ENCODE assay signal across 17 cellular contexts in genomic region chr17:22703786-22704441, GRCh38.
DNase-seq lines count a peak whose midpoint lies in the region; ATAC-seq, FAIRE-seq and TF ChIP-seq lines count a peak whose summit lies in the region.
"Had no signal": no experiment of that assay in that cellular context is flagged by ENCODE, and none has a peak within 500 bp of the region (broad histone marks: within the 10 kb centered on the region; RNA-seq: fewer than 3 reads in every experiment).

No MANE protein-coding gene starts in this region.

- H3K27ac Mint-ChIP-seq in HFFc6 = no peak overlapping the region
- H3K27ac Mint-ChIP-seq in activated CD8-positive, alpha-beta memory T cell treated with anti-CD3 and anti-CD28 coated beads, Interleukin-2, amount 10 ng/mL, durations not matched to agents 7 days and 5 days = no peak overlapping the region
- H3K27ac Mint-ChIP-seq: T-helper 17 cell had no signal

- no peaks in the 10 kb centered on the region; the same call in none of the 2 replicates for H3K27me3 Mint-ChIP-seq in HFFc6 (ENCODE audit: insufficient read depth)
- no peaks in the 10 kb centered on the region for H3K27me3 Mint-ChIP-seq in activated CD8-positive, alpha-beta memory T cell treated with anti-CD3 and anti-CD28 coated beads, Interleukin-2, amount 10 ng/mL, durations not matched to agents 7 days and 5 days
- H3K27me3 Mint-ChIP-seq: central memory CD8-positive, alpha-beta T cell; T-helper 17 cell had no signal

- in situ Hi-C loops in HepG2 (cut with HindIII; ENCODE audit: extremely low pct_ligation_motif_present, low pct_unique_long_range_greater_than_20kb) = no loop called here

- no peaks in the 10 kb centered on the region for H3K36me3 ChIP-seq in HepG2 (replicated peaks in 1 of 2; ENCODE audit: control insufficient read depth in 1 of 2, insufficient read depth in 2 of 2, low read length in 2 of 2)
- H3K36me3 ChIP-seq: adrenal gland, spleen had no signal

- TF ChIP-seq EP300 in HepG2 (IDR thresholded peaks at IDR 0.05; ENCODE audit: low read depth in 2 of 2, low read length in 2 of 2) = no peak
- no peak for TF ChIP-seq EP300 in HepG2 (CRISPR knock-in tag; IDR thresholded peaks at IDR 0.05; ENCODE audit: borderline replicate concordance)

- BruUV-seq in HepG2 (replicated peaks; lab: Mats Ljungman, UMichigan) = no TSS peak

- intact Hi-C loops in HepG2 (cut with micrococcal nuclease; ENCODE audit: unreplicated experiment) = loop anchor here (10.0 kb wide), 1 partner anchor 59 kb away; no protein-coding TSS in a partner anchor

- peaks cover 17% of the 10 kb centered on the region for H3K9me3 ChIP-seq in HepG2 (ENCODE audit: low read length)

- no peaks in the 10 kb centered on the region for H3K4me1 Mint-ChIP-seq in HFFc6 (ENCODE audit: low read depth)
- H3K4me1 Mint-ChIP-seq in activated CD8-positive, alpha-beta memory T cell treated with anti-CD3 and anti-CD28 coated beads, Interleukin-2, amount 10 ng/mL, durations not matched to agents 7 days and 5 days = no peaks in the 10 kb centered on the region
- H3K4me1 Mint-ChIP-seq: central memory CD8-positive, alpha-beta T cell; neural crest cell; T-helper 17 cell had no signal

- H2AFZ ChIP-seq in HepG2 (ENCODE audit: low read length) = no peak overlapping the region

- ATAC-seq in HepG2 = peak; percentile 89
- no peak for ATAC-seq in HG02678 (IDR thresholded peaks at IDR 0.05; ENCODE audit: unreplicated experiment)
- no peak for ATAC-seq in activated CD8-positive, alpha-beta memory T cell treated with anti-CD3 and anti-CD28 coated beads, Interleukin-2, amount 10 ng/mL, durations not matched to agents 7 days and 5 days
- ATAC-seq: T-helper 17 cell had no signal

- TF ChIP-seq RAD21 in HepG2 (CRISPR knock-in tag; IDR thresholded peaks at IDR 0.05) = no peak

- CTCF ChIA-PET in HepG2 (lab: Yijun Ruan, JAX; ENCODE audit: low intra/inter-chr PET ratio, low total read pairs) = no interaction called here
- CTCF ChIA-PET in activated CD8-positive, alpha-beta memory T cell treated with anti-CD3 and anti-CD28 coated beads, Interleukin-2, amount 10 ng/mL, durations not matched to agents 7 days and 5 days (lab: Charles Lee) = no interaction called here

- DNase-seq in DMS114 treated with DMSO at 0.1 percent for 48 hours (lab: John Stamatoyannopoulos, UW; ENCODE audit: unreplicated experiment) (peak; percentile 0), HFFc6 (no peak), OCI-M1 (lab: John Stamatoyannopoulos, UW) (peak; percentile 32), HepG2 (ENCODE audit: low spot score) (no peak), cerebellar nuclear complex (lab: John Stamatoyannopoulos, UW) (no peak)
- no peak for DNase-seq in activated CD8-positive, alpha-beta memory T cell treated with anti-CD3 and anti-CD28 coated beads, Interleukin-2, amount 10 ng/mL, durations not matched to agents 7 days and 5 days
- DNase-seq: activated effector memory CD4-positive, alpha-beta T cell treated with Interleukin-2 at 50 U/mL for 16 hours; adrenal gland; effector CD8-positive, alpha-beta T cell; NCI-H1092; NK-92 treated with Interleukin-12 subunit alpha and Interleukin-12 subunit beta, amount 100 ng/mL, for 24 hours; spleen; T-helper 17 cell had no signal

- no peaks in the 10 kb centered on the region for H3K27me3 ChIP-seq in HepG2 (ENCODE audit: control insufficient read depth in 1 of 2, insufficient read depth in 2 of 2, low read length in 2 of 2)
- H3K27me3 ChIP-seq: spleen had no signal

- no peaks in the 10 kb centered on the region for H3K4me1 ChIP-seq in HepG2 (ENCODE audit: insufficient read depth, low read length)
- H3K4me1 ChIP-seq: adrenal gland, spleen had no signal

- H3K9ac ChIP-seq in HepG2 (ENCODE audit: insufficient read depth, low read depth, low read length) = no peak overlapping the region

- no peak overlapping the region for H3K4me2 ChIP-seq in HepG2 (ENCODE audit: low read depth, low read length)

- H3K27ac ChIP-seq in HepG2 (ENCODE audit: extremely low read length, insufficient read depth, low read length) = no peak overlapping the region
- H3K27ac ChIP-seq: adrenal gland, spleen had no signal

- H3K36me3 Mint-ChIP-seq in HFFc6 (ENCODE audit: low read depth) = no peaks in the 10 kb centered on the region
- no peaks in the 10 kb centered on the region for H3K36me3 Mint-ChIP-seq in activated CD8-positive, alpha-beta memory T cell treated with anti-CD3 and anti-CD28 coated beads, Interleukin-2, amount 10 ng/mL, durations not matched to agents 7 days and 5 days

- no peaks in the 10 kb centered on the region; the same call in 1 of the 2 replicates for H3K9me3 Mint-ChIP-seq in HFFc6
- peaks cover 6% of the 10 kb centered on the region for H3K9me3 Mint-ChIP-seq in activated CD8-positive, alpha-beta memory T cell treated with anti-CD3 and anti-CD28 coated beads, Interleukin-2, amount 10 ng/mL, durations not matched to agents 7 days and 5 days (ENCODE audit: low read depth)

- WGBS in HepG2 (ENCODE audit: low lambda C conversion rate) = 59% methylated on average over 16 of the region's 31 CpGs

- no peak for FAIRE-seq in HepG2 (lab: Jason Lieb, UNC)
- FAIRE-seq: GM19239 had no signal

- H3K79me2 ChIP-seq in HepG2 (ENCODE audit: insufficient read depth, low read length) = no peaks in the 10 kb centered on the region

- TF ChIP-seq CTCF in HFFc6 (IDR thresholded peaks at IDR 0.05) (peak; percentile 40; the same call in 1 of the 2 replicates), HepG2 (CRISPR knock-in tag; IDR thresholded peaks at IDR 0.05) (peak; percentile 60)

- no peak overlapping the region for H3K4me3 ChIP-seq in HepG2 (replicated peaks in 1 of 3; ENCODE audit: insufficient read depth in 1 of 3, low read depth in 2 of 3, low read length in 3 of 3)
- H3K4me3 ChIP-seq: adrenal gland, spleen had no signal

- no peaks in the 10 kb centered on the region for H4K20me1 ChIP-seq in HepG2 (ENCODE audit: insufficient read depth, low read length)

- POLR2A ChIA-PET in HepG2 (lab: Yijun Ruan, JAX) = no interaction called here

- H3K4me3 Mint-ChIP-seq in HFFc6 = no peak overlapping the region
- no peak overlapping the region for H3K4me3 Mint-ChIP-seq in activated CD8-positive, alpha-beta memory T cell treated with anti-CD3 and anti-CD28 coated beads, Interleukin-2, amount 10 ng/mL, durations not matched to agents 7 days and 5 days
- H3K4me3 Mint-ChIP-seq: central memory CD8-positive, alpha-beta T cell; neural crest cell; T-helper 17 cell had no signal

- no peak for TF ChIP-seq POLR2A in HepG2 (IDR thresholded peaks at IDR 0.05; ENCODE audit: insufficient read depth in 1 of 2, low read depth in 2 of 2, low read length in 2 of 2)

TF ChIP-seq in HepG2, 621 proteins besides CTCF, POLR2A, EP300 and RAD21:
- TF ChIP-seq, protein P1, sequence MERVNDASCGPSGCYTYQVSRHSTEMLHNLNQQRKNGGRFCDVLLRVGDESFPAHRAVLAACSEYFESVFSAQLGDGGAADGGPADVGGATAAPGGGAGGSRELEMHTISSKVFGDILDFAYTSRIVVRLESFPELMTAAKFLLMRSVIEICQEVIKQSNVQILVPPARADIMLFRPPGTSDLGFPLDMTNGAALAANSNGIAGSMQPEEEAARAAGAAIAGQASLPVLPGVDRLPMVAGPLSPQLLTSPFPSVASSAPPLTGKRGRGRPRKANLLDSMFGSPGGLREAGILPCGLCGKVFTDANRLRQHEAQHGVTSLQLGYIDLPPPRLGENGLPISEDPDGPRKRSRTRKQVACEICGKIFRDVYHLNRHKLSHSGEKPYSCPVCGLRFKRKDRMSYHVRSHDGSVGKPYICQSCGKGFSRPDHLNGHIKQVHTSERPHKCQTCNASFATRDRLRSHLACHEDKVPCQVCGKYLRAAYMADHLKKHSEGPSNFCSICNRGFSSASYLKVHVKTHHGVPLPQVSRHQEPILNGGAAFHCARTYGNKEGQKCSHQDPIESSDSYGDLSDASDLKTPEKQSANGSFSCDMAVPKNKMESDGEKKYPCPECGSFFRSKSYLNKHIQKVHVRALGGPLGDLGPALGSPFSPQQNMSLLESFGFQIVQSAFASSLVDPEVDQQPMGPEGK (CRISPR knock-in tag; IDR thresholded peaks at IDR 0.05) = 0 out of 2 replicates have a peak, but pooled peaks have one; percentile 26
- no peak for TF ChIP-seq KLF13 (CRISPR knock-in tag; IDR thresholded peaks at IDR 0.05)
- TF ChIP-seq EEA1 (CRISPR knock-in tag; IDR thresholded peaks at IDR 0.05; ENCODE audit: borderline replicate concordance) = no peak
- TF ChIP-seq STAG1 (CRISPR knock-in tag; IDR thresholded peaks at IDR 0.05) = peak; percentile 39
- TF ChIP-seq ZFYVE20 (CRISPR knock-in tag; IDR thresholded peaks at IDR 0.05; ENCODE audit: borderline replicate concordance, low read depth) = no peak
- TF ChIP-seq, protein P2, sequence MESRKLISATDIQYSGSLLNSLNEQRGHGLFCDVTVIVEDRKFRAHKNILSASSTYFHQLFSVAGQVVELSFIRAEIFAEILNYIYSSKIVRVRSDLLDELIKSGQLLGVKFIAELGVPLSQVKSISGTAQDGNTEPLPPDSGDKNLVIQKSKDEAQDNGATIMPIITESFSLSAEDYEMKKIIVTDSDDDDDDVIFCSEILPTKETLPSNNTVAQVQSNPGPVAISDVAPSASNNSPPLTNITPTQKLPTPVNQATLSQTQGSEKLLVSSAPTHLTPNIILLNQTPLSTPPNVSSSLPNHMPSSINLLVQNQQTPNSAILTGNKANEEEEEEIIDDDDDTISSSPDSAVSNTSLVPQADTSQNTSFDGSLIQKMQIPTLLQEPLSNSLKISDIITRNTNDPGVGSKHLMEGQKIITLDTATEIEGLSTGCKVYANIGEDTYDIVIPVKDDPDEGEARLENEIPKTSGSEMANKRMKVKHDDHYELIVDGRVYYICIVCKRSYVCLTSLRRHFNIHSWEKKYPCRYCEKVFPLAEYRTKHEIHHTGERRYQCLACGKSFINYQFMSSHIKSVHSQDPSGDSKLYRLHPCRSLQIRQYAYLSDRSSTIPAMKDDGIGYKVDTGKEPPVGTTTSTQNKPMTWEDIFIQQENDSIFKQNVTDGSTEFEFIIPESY (CRISPR knock-in tag; IDR thresholded peaks at IDR 0.05) = peak; percentile 61; the same call in 1 of the 2 replicates
- no peak for TF ChIP-seq NCOA1 (CRISPR knock-in tag; IDR thresholded peaks at IDR 0.05)
- peak; percentile 28 for TF ChIP-seq HNRNPLL (IDR thresholded peaks at IDR 0.05; ENCODE audit: low read depth, low read length, poor library complexity, severe bottlenecking)

Comparison
In these comparisons a context has a peak if more than half of its experiments do, and no peak if none do; other contexts are left out.
1. DNase-seq: peak in DMS114 treated with DMSO at 0.1 percent for 48 hours (single experiment) and OCI-M1 (single experiment); none in HFFc6 (single experiment), HepG2 (single experiment), activated CD8-positive, alpha-beta memory T cell treated with anti-CD3 and anti-CD28 coated beads, Interleukin-2, amount 10 ng/mL, durations not matched to agents 7 days and 5 days (single experiment) and cerebellar nuclear complex (0 of 2).